ENCODE assay signal across 12 cellular contexts in genomic region chr10:77834943-77835668, GRCh38.
DNase-seq lines count a peak whose midpoint lies in the region; ATAC-seq and TF ChIP-seq lines count a peak whose summit lies in the region.
"Had no signal": no experiment of that assay in that cellular context is flagged by ENCODE, and none has a peak within 500 bp of the region (broad histone marks: within the 10 kb centered on the region; RNA-seq: fewer than 3 reads in every experiment).

No MANE protein-coding gene starts in this region.

- CTCF ChIA-PET in AG04450 (lab: Charles Lee), result no interaction called here
- CTCF ChIA-PET in CD4-positive, alpha-beta memory T cell (lab: Charles Lee; ENCODE audit: partially characterized antibody), result interaction anchor here (1.8 to 10.5 kb wide), 3 partner anchors 10 to 118 kb away, joined by 6 to 282 read pairs (median 23); no protein-coding TSS in a partner anchor
- CTCF ChIA-PET in PC-3 (lab: Charles Lee), result no interaction called here

- no peaks in the 10 kb centered on the region for H3K9me2 ChIP-seq in PC-3 (replicated peaks; ENCODE audit: low read length)

- H3K27ac Mint-ChIP-seq in CD4-positive, alpha-beta memory T cell, result peak overlapping the region; percentile 81 to 96 (median 94)
- peak overlapping the region; percentile 95 for H3K27ac Mint-ChIP-seq in activated T-helper 17 cell treated with anti-CD3 and anti-CD28 coated beads, Interleukin-2, amount 50 U/mL, for 72 hours
- peak overlapping the region in 9 of 10 donors; percentile 44 to 89 (median 66) for H3K27ac Mint-ChIP-seq in naive thymus-derived CD8-positive, alpha-beta T cell
- H3K27ac Mint-ChIP-seq: activated B cell treated with CpG ODN at 0.5 μM for 24 hours had no signal

- no peaks in the 10 kb centered on the region for H4K20me1 ChIP-seq in PC-3 (ENCODE audit: low read length)

- intact Hi-C loops in CD4-positive, alpha-beta memory T cell (cut with micrococcal nuclease), result loop anchor here (5.0 to 10.0 kb wide), 2 partner anchors 197 to 660 kb away; partner anchors contain the start of gene RPS24
- intact Hi-C loops in PC-3 (cut with micrococcal nuclease), result no loop called here

- H3K27me3 ChIP-seq in AG04450 (ENCODE audit: control insufficient read depth, insufficient read depth, low read length), result no peaks in the 10 kb centered on the region
- no peaks in the 10 kb centered on the region for H3K27me3 ChIP-seq in CD4-positive, alpha-beta memory T cell (ENCODE audit: insufficient read depth, low read length)
- no peaks in the 10 kb centered on the region for H3K27me3 ChIP-seq in PC-3 (ENCODE audit: low read length)
- no peaks in the 10 kb centered on the region for H3K27me3 ChIP-seq in HAP-1 (ENCODE audit: low read depth)
- H3K27me3 ChIP-seq: brain microvascular endothelial cell, gastroesophageal sphincter had no signal

- H3K9ac ChIP-seq in PC-3 (ENCODE audit: low read length), result no peak overlapping the region

- peak overlapping the region in 2 of 8 donors; percentile 28 to 29 for H3K4me3 Mint-ChIP-seq in CD4-positive, alpha-beta memory T cell
- H3K4me3 Mint-ChIP-seq in activated T-helper 17 cell treated with anti-CD3 and anti-CD28 coated beads, Interleukin-2, amount 50 U/mL, for 72 hours, result no peak overlapping the region
- no peak overlapping the region for H3K4me3 Mint-ChIP-seq in naive thymus-derived CD8-positive, alpha-beta T cell
- H3K4me3 Mint-ChIP-seq: activated B cell treated with CpG ODN at 0.5 μM for 24 hours had no signal

- no peaks in the 10 kb centered on the region for H3K36me3 Mint-ChIP-seq in CD4-positive, alpha-beta memory T cell
- no peaks in the 10 kb centered on the region for H3K36me3 Mint-ChIP-seq in activated T-helper 17 cell treated with anti-CD3 and anti-CD28 coated beads, Interleukin-2, amount 50 U/mL, for 72 hours (ENCODE audit: low read depth)
- no peaks in the 10 kb centered on the region for H3K36me3 Mint-ChIP-seq in naive thymus-derived CD8-positive, alpha-beta T cell

- peak overlapping the region; percentile 3 for H3K27ac ChIP-seq in AG04450 (ENCODE audit: low read depth, low read length)
- H3K27ac ChIP-seq in CD4-positive, alpha-beta memory T cell (ENCODE audit: low read depth, low read length), result peak overlapping the region; percentile 82
- H3K27ac ChIP-seq in PC-3 (ENCODE audit: low read length), result no peak overlapping the region
- H3K27ac ChIP-seq: brain microvascular endothelial cell, SK-N-MC had no signal

- no peak for ATAC-seq in activated T-helper 17 cell treated with anti-CD3 and anti-CD28 coated beads, Interleukin-2, amount 50 U/mL, for 72 hours (replicated peaks)
- no peak for ATAC-seq in naive thymus-derived CD8-positive, alpha-beta T cell
- ATAC-seq in PC-3, result no peak

- peaks cover 27 to 59% (median 39%) of the 10 kb centered on the region in 4 donors for H3K4me1 Mint-ChIP-seq in CD4-positive, alpha-beta memory T cell
- peaks cover 27% of the 10 kb centered on the region for H3K4me1 Mint-ChIP-seq in activated T-helper 17 cell treated with anti-CD3 and anti-CD28 coated beads, Interleukin-2, amount 50 U/mL, for 72 hours
- peaks cover 10 to 18% (median 15%) of the 10 kb centered on the region in 4 donors for H3K4me1 Mint-ChIP-seq in naive thymus-derived CD8-positive, alpha-beta T cell

- H3K4me2 ChIP-seq in PC-3 (ENCODE audit: low read length), result no peak overlapping the region

- H2AFZ ChIP-seq in PC-3 (ENCODE audit: low read length), result no peak overlapping the region

- TF ChIP-seq CTCF in AG04450 (IDR thresholded peaks at IDR 0.05; ENCODE audit: low read depth, low read length), result no peak
- TF ChIP-seq CTCF in PC-3 (conservative IDR thresholded peaks at IDR 0.05; ENCODE audit: low read depth, low read length), result no peak

- DNase-seq in AG04450 (ENCODE audit: low read depth, low spot score), result no peak
- DNase-seq in CD4-positive, alpha-beta memory T cell, result no peak
- no peak for DNase-seq in naive thymus-derived CD8-positive, alpha-beta T cell
- no peak for DNase-seq in PC-3
- no peak for DNase-seq in NCI-H2196 treated with DMSO at 0.1 percent for 48 hours (lab: John Stamatoyannopoulos, UW; ENCODE audit: unreplicated experiment)
- no peak for DNase-seq in HAP-1 (ENCODE audit: low spot score in 2 of 2)
- DNase-seq: activated B cell treated with CpG ODN at 0.5 μM for 24 hours, NCI-H510A had no signal

- in situ Hi-C loops in HAP-1 (cut with MboI; ENCODE audit: low sequenced_read_pairs), result no loop called here

- H3K4me1 ChIP-seq in CD4-positive, alpha-beta memory T cell (ENCODE audit: insufficient read depth, low read length), result peaks cover 47% of the 10 kb centered on the region
- peaks cover 9% of the 10 kb centered on the region for H3K4me1 ChIP-seq in PC-3 (ENCODE audit: insufficient read depth, low read length)
- H3K4me1 ChIP-seq in HAP-1, result peaks cover 7% of the 10 kb centered on the region

- POLR2A ChIA-PET in AG04450 (lab: Yijun Ruan, JAX) (no interaction called here), PC-3 (lab: Charles Lee; ENCODE audit: unreplicated experiment) (no interaction called here)
- POLR2A ChIA-PET in CD4-positive, alpha-beta memory T cell (lab: Charles Lee; ENCODE audit: partially characterized antibody), result no interaction called here
- POLR2A ChIA-PET in naive thymus-derived CD8-positive, alpha-beta T cell (lab: Charles Lee), result no interaction called here

- no peaks in the 10 kb centered on the region for H3F3A ChIP-seq in PC-3 (ENCODE audit: low read length, unreplicated experiment)

- no peaks in the 10 kb centered on the region for H3K27me3 Mint-ChIP-seq in CD4-positive, alpha-beta memory T cell
- no peaks in the 10 kb centered on the region for H3K27me3 Mint-ChIP-seq in activated T-helper 17 cell treated with anti-CD3 and anti-CD28 coated beads, Interleukin-2, amount 50 U/mL, for 72 hours
- H3K27me3 Mint-ChIP-seq in naive thymus-derived CD8-positive, alpha-beta T cell, result no peaks in the 10 kb centered on the region
- H3K27me3 Mint-ChIP-seq: activated B cell treated with CpG ODN at 0.5 μM for 24 hours had no signal

- H3K9me3 ChIP-seq in AG04450 (ENCODE audit: control insufficient read depth, insufficient read depth, low read length) (no peaks in the 10 kb centered on the region; the same call in 1 of the 2 replicates), PC-3 (ENCODE audit: low read length) (no peaks in the 10 kb centered on the region), HAP-1 (no peaks in the 10 kb centered on the region)
- no peaks in the 10 kb centered on the region for H3K9me3 ChIP-seq in CD4-positive, alpha-beta memory T cell (ENCODE audit: control insufficient read depth in 1 of 2, low read length in 2 of 2)
- H3K9me3 ChIP-seq: gastroesophageal sphincter had no signal

- BruUV-seq in PC-3 (replicated peaks; lab: Mats Ljungman, UMichigan), result no TSS peak

- no peaks in the 10 kb centered on the region for H3K9me3 Mint-ChIP-seq in CD4-positive, alpha-beta memory T cell
- H3K9me3 Mint-ChIP-seq in activated T-helper 17 cell treated with anti-CD3 and anti-CD28 coated beads, Interleukin-2, amount 50 U/mL, for 72 hours, result no peaks in the 10 kb centered on the region
- no peaks in the 10 kb centered on the region for H3K9me3 Mint-ChIP-seq in naive thymus-derived CD8-positive, alpha-beta T cell
- H3K9me3 Mint-ChIP-seq: activated B cell treated with CpG ODN at 0.5 μM for 24 hours had no signal

- no peak overlapping the region for H3K4me3 ChIP-seq in AG04450 (ENCODE audit: low read depth, low read length)
- H3K4me3 ChIP-seq in CD4-positive, alpha-beta memory T cell (ENCODE audit: low read length in 2 of 2), result no peak overlapping the region
- no peak overlapping the region for H3K4me3 ChIP-seq in PC-3 (ENCODE audit: low read length)
- no peak overlapping the region for H3K4me3 ChIP-seq in HAP-1
- H3K4me3 ChIP-seq: gastroesophageal sphincter, SK-N-MC had no signal

- H3K79me2 ChIP-seq in PC-3 (ENCODE audit: low read length), result no peaks in the 10 kb centered on the region

- H3K36me3 ChIP-seq in CD4-positive, alpha-beta memory T cell (ENCODE audit: insufficient read depth, low read length), result no peaks in the 10 kb centered on the region
- H3K36me3 ChIP-seq in PC-3 (ENCODE audit: low read depth, low read length), result peaks cover 47% of the 10 kb centered on the region
- H3K36me3 ChIP-seq in HAP-1 (replicated peaks), result peaks cover 26% of the 10 kb centered on the region
